ENCODE assay signal across 13 cellular contexts in the genomic region with DNA sequence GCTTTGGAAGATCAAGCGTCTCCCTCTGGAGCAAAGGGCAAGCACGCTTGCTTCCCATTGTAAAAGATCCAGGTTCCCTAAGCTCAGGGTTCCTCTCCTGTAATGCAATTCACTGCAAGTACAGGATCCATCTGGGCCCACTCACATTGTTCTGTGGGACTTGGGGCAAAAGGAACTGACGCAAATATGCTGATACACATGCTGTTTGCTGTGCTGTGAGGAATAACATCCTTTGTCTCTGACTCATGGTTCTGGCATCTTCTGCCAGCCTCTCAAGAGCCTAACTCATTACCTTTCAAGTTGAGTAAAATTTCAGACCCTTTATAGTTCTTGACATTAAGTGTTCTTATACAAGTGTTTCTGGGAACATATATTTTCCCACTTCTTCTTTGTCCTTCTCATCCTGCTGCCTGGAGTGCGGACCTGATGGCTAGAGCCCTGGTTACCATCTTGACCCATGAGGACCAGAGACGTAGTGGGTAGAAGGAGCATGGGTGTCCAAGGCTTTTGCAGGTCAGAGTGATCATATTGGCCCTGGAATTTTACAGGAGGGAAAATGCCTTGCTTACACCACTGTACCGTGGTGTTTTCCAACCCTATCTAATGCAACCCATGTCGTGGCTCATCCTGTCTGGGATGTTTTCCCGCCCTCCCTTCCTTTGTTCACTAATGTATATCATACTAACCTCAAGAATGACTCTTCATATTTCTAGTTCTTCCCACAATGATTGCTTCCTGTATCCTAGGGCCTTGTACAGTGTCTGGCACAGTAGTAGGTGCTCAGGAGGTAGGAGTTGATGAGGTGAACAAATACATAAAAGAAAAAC.
A peak's percentile ranks its signal among the peaks of the same experiment; 100 is the strongest.
DNase-seq lines count a peak whose midpoint lies in the region; ATAC-seq and TF ChIP-seq lines count a peak whose summit lies in the region.
"Had no signal": no experiment of that assay in that cellular context is flagged by ENCODE, and none has a peak within 500 bp of the region (broad histone marks: within the 10 kb centered on the region; RNA-seq: fewer than 3 reads in every experiment).

No MANE protein-coding gene starts in this region.

- peaks cover 0 to 1% of the 10 kb centered on the region in 2 donors for H3K36me3 Mint-ChIP-seq in activated T-cell treated with anti-CD3 and anti-CD28 coated beads, Interleukin-2, amount 50 U/mL, for 72 hours (ENCODE audit: insufficient read depth in 2 of 2)
- H3K36me3 Mint-ChIP-seq: brain, T-cell had no signal

- DNase-seq in COLO829 (ENCODE audit: low spot score), result peak; percentile 63
- peak; percentile 37 to 79 for DNase-seq in PC-9
- peak; percentile 74 for DNase-seq in epidermal melanocyte (ENCODE audit: insufficient read length, low spot score)
- peak; percentile 62 for DNase-seq in myocyte (ENCODE audit: low read depth)
- no peak for DNase-seq in activated T-cell treated with anti-CD3 and anti-CD28 coated beads, Interleukin-2, amount 50 U/mL, for 72 hours
- no peak for DNase-seq in NCI-H1694 (lab: John Stamatoyannopoulos, UW)
- DNase-seq in activated gamma-delta T cell (lab: John Stamatoyannopoulos, UW), result no peak
- DNase-seq: Calu3, NCI-H526, T-cell had no signal

- CTCF ChIA-PET in PC-9 (lab: Charles Lee), result interaction anchor here (0.8 kb wide), 1 partner anchor 37 kb away, joined by 3 read pairs; no protein-coding TSS in a partner anchor

- intact Hi-C loops in PC-9 (cut with micrococcal nuclease; ENCODE audit: unreplicated experiment), result no loop called here

- H3K9me3 ChIP-seq in PC-9 (ENCODE audit: insufficient read depth, low read depth), result no peaks in the 10 kb centered on the region; the same call in 1 of the 2 replicates
- H3K9me3 ChIP-seq: neutrophil had no signal

- H3K4me2 ChIP-seq in PC-9, result peak overlapping the region; percentile 14

- TF ChIP-seq CTCF in PC-9 (conservative IDR thresholded peaks at IDR 0.05), result no peak

- no peaks in the 10 kb centered on the region for H3K27me3 ChIP-seq in PC-9 (ENCODE audit: insufficient read depth, low read depth)

- no peak overlapping the region for H2AFZ ChIP-seq in PC-9

- peaks cover 17% of the 10 kb centered on the region for H3K4me1 ChIP-seq in PC-9 (replicated peaks; ENCODE audit: insufficient read depth)

- no peaks in the 10 kb centered on the region for H3K36me3 ChIP-seq in PC-9 (ENCODE audit: low read depth)
- H3K36me3 ChIP-seq: neutrophil had no signal

- peaks cover 8% of the 10 kb centered on the region for H3K4me1 Mint-ChIP-seq in activated T-cell treated with anti-CD3 and anti-CD28 coated beads, Interleukin-2, amount 50 U/mL, for 72 hours (ENCODE audit: low read depth)

- no peaks in the 10 kb centered on the region for H3K79me2 ChIP-seq in PC-9 (ENCODE audit: low read depth)

- peaks cover 57% of the 10 kb centered on the region for H3K27me3 Mint-ChIP-seq in activated T-cell treated with anti-CD3 and anti-CD28 coated beads, Interleukin-2, amount 50 U/mL, for 72 hours (ENCODE audit: low read depth)

- ATAC-seq in GM19397 (IDR thresholded peaks at IDR 0.05; ENCODE audit: unreplicated experiment), result no peak
- no peak for ATAC-seq in activated T-cell treated with anti-CD3 and anti-CD28 coated beads, Interleukin-2, amount 50 U/mL, for 72 hours (replicated peaks in 1 of 2)
- ATAC-seq: T-cell had no signal

- no peak overlapping the region for H3K27ac Mint-ChIP-seq in activated T-cell treated with anti-CD3 and anti-CD28 coated beads, Interleukin-2, amount 50 U/mL, for 72 hours
- H3K27ac Mint-ChIP-seq: T-cell had no signal

- H3K9me2 ChIP-seq in PC-9 (ENCODE audit: insufficient read depth), result no peaks in the 10 kb centered on the region

- H3K4me3 ChIP-seq in PC-9, result no peak overlapping the region

- H3F3A ChIP-seq in PC-9 (ENCODE audit: insufficient read depth, low read depth), result peaks cover 8% of the 10 kb centered on the region

- no peak overlapping the region for H3K4me3 Mint-ChIP-seq in activated T-cell treated with anti-CD3 and anti-CD28 coated beads, Interleukin-2, amount 50 U/mL, for 72 hours
- H3K4me3 Mint-ChIP-seq: T-cell had no signal

- peaks cover 0 to 2% of the 10 kb centered on the region in 2 donors for H3K9me3 Mint-ChIP-seq in activated T-cell treated with anti-CD3 and anti-CD28 coated beads, Interleukin-2, amount 50 U/mL, for 72 hours
- H3K9me3 Mint-ChIP-seq: T-cell had no signal

- POLR2A ChIA-PET in PC-9 (lab: Charles Lee; ENCODE audit: unreplicated experiment), result interaction anchor here (0.6 to 0.7 kb wide), 2 partner anchors 34 to 367 kb away, joined by 3 read pairs; partner anchors contain the start of gene TMEM185B

- H3K27ac ChIP-seq in PC-9, result peak overlapping the region; percentile 15
- H3K27ac ChIP-seq: neutrophil had no signal

- no peaks in the 10 kb centered on the region for H4K20me1 ChIP-seq in PC-9 (ENCODE audit: insufficient read depth)

- BruUV-seq in PC-9 (replicated peaks; lab: Mats Ljungman, UMichigan), result no TSS peak

Comparison
In these comparisons a context has a peak if more than half of its experiments do, and no peak if none do; other contexts are left out.
1. DNase-seq: peak in COLO829 (single experiment), PC-9 (2 of 2), epidermal melanocyte (single experiment) and myocyte (single experiment); none in activated T-cell treated with anti-CD3 and anti-CD28 coated beads, Interleukin-2, amount 50 U/mL, for 72 hours (0 of 2), NCI-H1694 (single experiment) and activated gamma-delta T cell (single experiment).